ENCODE assay signal across 8 cellular contexts in genomic region chr14:35336171-35337073, GRCh38. TPM values are rescaled to one million over a fixed set of nuclear protein-coding genes. Genes with fewer than 3 reads are reported as not detected.
DNase-seq lines count a peak whose midpoint lies in the region; FAIRE-seq and TF ChIP-seq lines count a peak whose summit lies in the region.

No MANE protein-coding gene starts in this region.

- dilution Hi-C loops in keratinocyte (cut with MboI; ENCODE audit: extremely low pct_ligation_motif_present, low sequenced_read_pairs), result no loop called here

- peak overlapping the region; percentile 78 for H3K4me2 ChIP-seq in keratinocyte (ENCODE audit: control insufficient read depth, extremely low read depth, insufficient read depth, low read depth, low read length)

- FAIRE-seq in bronchial epithelial cell (lab: Jason Lieb, UNC), result no peak
- FAIRE-seq in keratinocyte (lab: Jason Lieb, UNC), result peak; percentile 71
- FAIRE-seq in small intestine (lab: Jason Lieb, UNC), result no peak

- H4K20me1 ChIP-seq in keratinocyte (ENCODE audit: control insufficient read depth, extremely low read depth, insufficient read depth, low read length), result no peaks in the 10 kb centered on the region

- no peaks in the 10 kb centered on the region for H3K27me3 ChIP-seq in MG63
- H3K27me3 ChIP-seq in bronchial epithelial cell (ENCODE audit: control insufficient read depth, insufficient read depth, low read length), result no peaks in the 10 kb centered on the region
- no peaks in the 10 kb centered on the region for H3K27me3 ChIP-seq in keratinocyte (ENCODE audit: control insufficient read depth, extremely low read depth, insufficient read depth, low read length)
- no peaks in the 10 kb centered on the region for H3K27me3 ChIP-seq in small intestine (ENCODE audit: control insufficient read depth in 2 of 2, insufficient read depth in 2 of 2, low read length in 2 of 2)

- no peak for TF ChIP-seq CTCF in bronchial epithelial cell (IDR thresholded peaks at IDR 0.05; ENCODE audit: insufficient read depth, low read length, severe bottlenecking)
- TF ChIP-seq CTCF in keratinocyte (optimal IDR thresholded peaks at IDR 0.05 in 1 of 3, IDR thresholded peaks at IDR 0.05 in 1 of 3, conservative IDR thresholded peaks at IDR 0.05 in 1 of 3; ENCODE audit: extremely low read depth in 1 of 3, insufficient read depth in 2 of 3, low read length in 3 of 3), result no peak

- no peaks in the 10 kb centered on the region for H3K9me1 ChIP-seq in keratinocyte (ENCODE audit: control insufficient read depth, extremely low read depth, insufficient read depth, low read length)

- H3K36me3 ChIP-seq in MG63 (no peaks in the 10 kb centered on the region), bronchial epithelial cell (ENCODE audit: control insufficient read depth, insufficient read depth, low read length) (no peaks in the 10 kb centered on the region), keratinocyte (ENCODE audit: control insufficient read depth in 2 of 2, extremely low read depth in 1 of 2, insufficient read depth in 2 of 2, low read length in 2 of 2) (no peaks in the 10 kb centered on the region), small intestine (ENCODE audit: control insufficient read depth in 2 of 2, insufficient read depth in 2 of 2, low read length in 2 of 2) (no peaks in the 10 kb centered on the region)

- H3K9ac ChIP-seq in keratinocyte (ENCODE audit: control insufficient read depth, extremely low read depth, insufficient read depth, low read length), result peak overlapping the region; percentile 26

- DNase-seq in MG63 (peak; percentile 89), bronchial epithelial cell (ENCODE audit: low read depth) (peak; percentile 96), keratinocyte (ENCODE audit: low read depth, low spot score) (no peak), small intestine (peak; percentile 93), GM03348 (ENCODE audit: low spot score) (no peak), germinal center (ENCODE audit: low spot score) (no peak), MV-4-11 (lab: John Stamatoyannopoulos, UW) (no peak), NCI-H524 treated with DMSO at 0.1 percent for 48 hours (lab: John Stamatoyannopoulos, UW) (no peak)

- peak overlapping the region; percentile 50 for H2AFZ ChIP-seq in keratinocyte (ENCODE audit: control insufficient read depth, low read length)

- H3K27ac ChIP-seq in keratinocyte (ENCODE audit: control insufficient read depth, insufficient read depth, low read length) (peak overlapping the region; percentile 78), small intestine (ENCODE audit: low read depth in 1 of 2, low read length in 1 of 2) (peak overlapping the region; percentile 94 to 97)

- H3K4me3 ChIP-seq in MG63, result no peak overlapping the region
- H3K4me3 ChIP-seq in bronchial epithelial cell (ENCODE audit: low read depth, low read length), result no peak overlapping the region
- no peak overlapping the region for H3K4me3 ChIP-seq in keratinocyte (ENCODE audit: control insufficient read depth in 2 of 3, extremely low read depth in 1 of 3, insufficient read depth in 2 of 3, low read depth in 1 of 3, low read length in 3 of 3)
- H3K4me3 ChIP-seq in small intestine (ENCODE audit: low read depth in 1 of 2, low read length in 2 of 2), result peak overlapping the region in 1 of 2 donors; percentile 21

- H3K4me1 ChIP-seq in keratinocyte (ENCODE audit: control insufficient read depth, extremely low read depth, insufficient read depth, low read length) (peaks cover 62% of the 10 kb centered on the region), small intestine (ENCODE audit: control insufficient read depth in 2 of 2, insufficient read depth in 1 of 2, low read depth in 1 of 2, low read length in 1 of 2) (peaks cover 24% of the 10 kb centered on the region in 2 donors)

- H3K9me3 ChIP-seq in MG63 (no peaks in the 10 kb centered on the region), keratinocyte (ENCODE audit: control insufficient read depth, low read depth, low read length) (no peaks in the 10 kb centered on the region), small intestine (ENCODE audit: control insufficient read depth, low read depth) (no peaks in the 10 kb centered on the region)

- no peaks in the 10 kb centered on the region for H3K79me2 ChIP-seq in keratinocyte (ENCODE audit: control insufficient read depth, insufficient read depth, low read length)

- WGBS in small intestine, 3 donors, result 14 to 27% (median 26%) methylated on average over 26 of the region's 26 CpGs

RNA-seq across cellular contexts. Expression of gene PSMA6, which starts 44.2 kb away (rescaled TPM):
- 302 and 372 TPM in 2 replicates for total RNA-seq in MG63 (2014; rRNA removed; shearing (Covaris generic); ENCODE audit: low replicate concordance)
- total RNA-seq in bronchial epithelial cell, result 159 and 222 TPM in 2 replicates
- polyA plus RNA-seq in keratinocyte (212 to 326 TPM (median 232 TPM) in 3 replicates), small intestine (100 to 1,000 TPM; 260 to 288 (median 272) TPM)
- 220 TPM for polyA plus RNA-seq in keratinocyte (2011; ENCODE audit: low read depth)
- polyA plus RNA-seq in keratinocyte (2011; cell fraction: cytosol; rRNA removed), result 184 and 333 TPM in 2 replicates
- polyA plus RNA-seq in keratinocyte (2011; cell fraction: nucleus; rRNA removed), result 134 and 170 TPM in 2 replicates
- polyA plus RNA-seq in keratinocyte (2012; ENCODE audit: low replicate concordance), result 189 and 205 TPM in 2 replicates
- polyA minus RNA-seq in keratinocyte, result 44.7 to 97.9 TPM (median 90.4 TPM) in 3 replicates
- polyA minus RNA-seq in keratinocyte (2011; cell fraction: cytosol; rRNA and poly(A)+ RNA removed), result 96.5 TPM
- polyA minus RNA-seq in keratinocyte (2011; cell fraction: nucleus; rRNA and poly(A)+ RNA removed), result 27.1 and 51.3 TPM in 2 replicates

Comparison
In these comparisons a context has a peak if more than half of its experiments do, and no peak if none do; other contexts are left out.
1. DNase-seq: peak in MG63 (single experiment), bronchial epithelial cell (single experiment) and small intestine (single experiment); none in keratinocyte (single experiment), GM03348 (single experiment), germinal center (single experiment), MV-4-11 (single experiment) and NCI-H524 treated with DMSO at 0.1 percent for 48 hours (single experiment).